ENCODE assay signal across 14 cellular contexts in the genomic region with DNA sequence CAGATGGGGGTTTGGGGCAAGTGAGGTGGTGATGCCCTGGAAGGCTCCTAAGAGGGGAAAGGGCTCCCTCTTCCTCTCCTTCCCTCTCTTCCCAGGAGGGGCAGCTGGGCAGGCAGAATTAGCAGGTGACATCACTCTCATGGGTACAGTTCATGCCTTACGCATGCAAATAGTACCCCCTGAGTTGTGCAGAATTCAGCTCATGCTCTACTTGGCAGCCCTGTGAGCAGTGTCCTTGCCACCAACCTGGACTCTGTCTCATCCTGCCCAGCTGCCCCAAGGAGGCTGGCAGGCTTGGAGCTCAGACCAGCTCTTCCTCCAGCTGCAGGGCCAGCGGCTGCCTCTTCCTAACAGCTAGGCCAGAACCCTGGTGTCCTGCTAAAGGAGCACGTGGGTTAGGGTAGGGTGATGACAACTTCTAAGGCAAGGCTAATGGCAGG. TPM values are rescaled to one million over a fixed set of nuclear protein-coding genes. Genes with fewer than 3 reads are reported as not detected.
DNase-seq lines count a peak whose midpoint lies in the region; ATAC-seq and TF ChIP-seq lines count a peak whose summit lies in the region.
"Had no signal": no experiment of that assay in that cellular context is flagged by ENCODE, and none has a peak within 500 bp of the region (broad histone marks: within the 10 kb centered on the region; RNA-seq: fewer than 3 reads in every experiment).

No MANE protein-coding gene starts in this region.

- no peak overlapping the region; the same call in 1 of the 2 replicates for H4K91ac ChIP-seq in IMR-90 (ENCODE audit: insufficient read depth, low read depth, low read length)

- peak overlapping the region; percentile 55 for H2BK5ac ChIP-seq in IMR-90 (ENCODE audit: low read depth, low read length, poor library complexity, severe bottlenecking)

- peak overlapping the region; percentile 58 for H3K4ac ChIP-seq in IMR-90 (ENCODE audit: low read depth, low read length)

- H3K4me1 ChIP-seq in IMR-90 (ENCODE audit: control insufficient read depth, insufficient read depth, low read length) (peaks cover 31% of the 10 kb centered on the region), sigmoid colon (peaks cover 0 to 51% (median 37%) of the 10 kb centered on the region in 4 donors)
- H3K4me1 ChIP-seq: foreskin keratinocyte had no signal

- POLR2A ChIA-PET in IMR-90 (lab: Charles Lee; ENCODE audit: unreplicated experiment), result interaction anchor here (0.6 to 1.0 kb wide), 3 partner anchors 15 to 59 kb away, joined by 3 to 13 read pairs (median 3); no protein-coding TSS in a partner anchor

- H3K9me3 ChIP-seq in IMR-90 (ENCODE audit: control insufficient read depth, insufficient read depth, low read length) (no peaks in the 10 kb centered on the region), sigmoid colon (no peaks in the 10 kb centered on the region)

- 94% methylated on average over 1 of the region's 3 CpGs; no CpG with 5 or more reads in 1 of the 2 experiments for WGBS in IMR-90 (ENCODE audit: extremely low coverage in 2 of 2, insufficient read length in 1 of 2), 2 experiments
- 91 to 95% methylated on average over 3 of the region's 3 CpGs for WGBS in sigmoid colon, 2 donors

- no peak for ATAC-seq in IMR-90 (ENCODE audit: low read depth)
- ATAC-seq: foreskin keratinocyte had no signal

- H3K23ac ChIP-seq in IMR-90 (ENCODE audit: low read depth, low read length), result peak overlapping the region; percentile 64; the same call in 1 of the 2 replicates

- H4K5ac ChIP-seq in IMR-90 (ENCODE audit: low read depth, low read length), result no peak overlapping the region; the same call in 1 of the 2 replicates

- peak overlapping the region; percentile 8; the same call in 1 of the 2 replicates for H3K18ac ChIP-seq in IMR-90 (ENCODE audit: low read depth, low read length)

- peak overlapping the region; percentile 77 for H3K14ac ChIP-seq in IMR-90 (replicated peaks; ENCODE audit: low read depth, low read length)

- H3K27me3 ChIP-seq in IMR-90 (ENCODE audit: control insufficient read depth, insufficient read depth, low read length) (no peaks in the 10 kb centered on the region), sigmoid colon (no peaks in the 10 kb centered on the region)
- H3K27me3 ChIP-seq: foreskin keratinocyte had no signal

- TF ChIP-seq CTCF in IMR-90 (conservative IDR thresholded peaks at IDR 0.05; ENCODE audit: low read depth, low read length) (no peak), fibroblast of the aortic adventitia (IDR thresholded peaks at IDR 0.05; ENCODE audit: insufficient read depth, low read length) (no peak), sigmoid colon (IDR thresholded peaks at IDR 0.05) (no peak)

- H2AK5ac ChIP-seq in IMR-90 (ENCODE audit: low read depth, low read length), result peak overlapping the region; percentile 47; the same call in 1 of the 2 replicates

- intact Hi-C loops in IMR-90 (cut with micrococcal nuclease), result no loop called here
- intact Hi-C loops in sigmoid colon (cut with DNase I), result loop anchor here (5.0 kb wide), 2 partner anchors 49 to 276 kb away; partner anchors contain the start of genes CHP1 and EXD1

- TF ChIP-seq EP300 in sigmoid colon (IDR thresholded peaks at IDR 0.05), result peak in 3 of 4 donors; percentile 28 to 83 (median 57)

- H3K27ac ChIP-seq in IMR-90 (ENCODE audit: insufficient read depth, low read length) (no peak overlapping the region), sigmoid colon (peak overlapping the region; percentile 44 to 91 (median 82))
- H3K27ac ChIP-seq: foreskin keratinocyte had no signal

- peaks cover 32% of the 10 kb centered on the region for H3K9me1 ChIP-seq in IMR-90 (ENCODE audit: insufficient read depth, low read length)

- H3K4me3 Mint-ChIP-seq in T-helper 1 cell treated with Interleukin-12 subunit alpha and Interleukin-12 subunit beta and Interleukin-4 antibody, amounts not matched to agents 30 μg/mL and 1 μg/mL, for 36 hours, result peak overlapping the region; percentile 7

- H3K79me1 ChIP-seq in IMR-90 (ENCODE audit: low read depth in 1 of 2, low read length in 2 of 2), result peaks cover 18 to 60% of the 10 kb centered on the region in 2 experiments

- BruUV-seq in IMR-90 (replicated peaks; lab: Mats Ljungman, UMichigan), result no TSS peak

- H3K36me3 ChIP-seq in IMR-90 (ENCODE audit: control insufficient read depth, insufficient read depth, low read length) (peaks cover 28% of the 10 kb centered on the region), sigmoid colon (no peaks in the 10 kb centered on the region)

- no peak for TF ChIP-seq POLR2A in IMR-90 (IDR thresholded peaks at IDR 0.05; ENCODE audit: low read depth, low read length)
- no peak for TF ChIP-seq POLR2A in sigmoid colon (IDR thresholded peaks at IDR 0.05)

- no peak for TF ChIP-seq RAD21 in IMR-90 (IDR thresholded peaks at IDR 0.05; ENCODE audit: low read length)

- H2BK15ac ChIP-seq in IMR-90 (ENCODE audit: low read depth, low read length), result no peak overlapping the region

- CTCF ChIA-PET in IMR-90 (lab: Yijun Ruan, JAX), result interaction anchor here (0.7 to 1.9 kb wide), 2 partner anchors 20 to 62 kb away, joined by 3 to 4 read pairs; no protein-coding TSS in a partner anchor

- in situ Hi-C loops in IMR-90 (cut with MboI; ENCODE audit: low sequenced_read_pairs), result no loop called here

- DNase-seq in T-helper 1 cell, result no peak
- DNase-seq in IMR-90, result no peak
- no peak for DNase-seq in fibroblast of the aortic adventitia (ENCODE audit: low read depth)
- no peak for DNase-seq in sigmoid colon
- DNase-seq in central memory CD4-positive, alpha-beta T cell, result no peak
- DNase-seq in EL, result no peak
- DNase-seq in occipital lobe (lab: John Stamatoyannopoulos, UW), result no peak
- DNase-seq: activated CD4-positive, alpha-beta T cell treated with anti-CD3 and anti-CD28 coated beads for 4 hours; foreskin keratinocyte; naive B cell; SW 1271 had no signal

- peak overlapping the region; percentile 56; the same call in 1 of the 2 replicates for H3K9ac ChIP-seq in IMR-90 (ENCODE audit: low read depth, low read length)

- no peak overlapping the region for H2AFZ ChIP-seq in IMR-90 (replicated peaks; ENCODE audit: low read length, poor library complexity)

- peaks cover 55% of the 10 kb centered on the region for H4K20me1 ChIP-seq in IMR-90 (ENCODE audit: insufficient read depth, low read length)

- H3K27me3 Mint-ChIP-seq in T-helper 1 cell treated with Interleukin-12 subunit alpha and Interleukin-12 subunit beta and Interleukin-4 antibody, amounts not matched to agents 30 μg/mL and 1 μg/mL, for 36 hours (ENCODE audit: low read depth), result no peaks in the 10 kb centered on the region
- H3K27me3 Mint-ChIP-seq: naive B cell had no signal

- peak overlapping the region; percentile 16 for H3K27ac Mint-ChIP-seq in T-helper 1 cell treated with Interleukin-12 subunit alpha and Interleukin-12 subunit beta and Interleukin-4 antibody, amounts not matched to agents 30 μg/mL and 1 μg/mL, for 36 hours
- H3K27ac Mint-ChIP-seq: naive B cell had no signal

- peak overlapping the region; percentile 11 to 36; a peak in 2 of 4 replicates for H4K8ac ChIP-seq in IMR-90 (ENCODE audit: low read depth in 2 of 2, low read length in 2 of 2)

- H3K4me1 Mint-ChIP-seq in T-helper 1 cell treated with Interleukin-12 subunit alpha and Interleukin-12 subunit beta and Interleukin-4 antibody, amounts not matched to agents 30 μg/mL and 1 μg/mL, for 36 hours (ENCODE audit: low read depth), result peaks cover 30% of the 10 kb centered on the region

- H3K9me3 Mint-ChIP-seq in T-helper 1 cell treated with Interleukin-12 subunit alpha and Interleukin-12 subunit beta and Interleukin-4 antibody, amounts not matched to agents 30 μg/mL and 1 μg/mL, for 36 hours, result no peaks in the 10 kb centered on the region
- H3K9me3 Mint-ChIP-seq: naive B cell had no signal

- H3K4me2 ChIP-seq in IMR-90 (ENCODE audit: low read depth, low read length), result peak overlapping the region; percentile 68

- no peak overlapping the region for H2BK20ac ChIP-seq in IMR-90 (ENCODE audit: low read depth, low read length)

- peaks cover 2% of the 10 kb centered on the region for H3K36me3 Mint-ChIP-seq in T-helper 1 cell treated with Interleukin-12 subunit alpha and Interleukin-12 subunit beta and Interleukin-4 antibody, amounts not matched to agents 30 μg/mL and 1 μg/mL, for 36 hours (ENCODE audit: low read depth)
- H3K36me3 Mint-ChIP-seq: naive B cell had no signal

- H2BK120ac ChIP-seq in IMR-90 (ENCODE audit: low read depth, low read length), result no peak overlapping the region

- dilution Hi-C loops in IMR-90 (cut with HindIII; ENCODE audit: low sequenced_read_pairs, unreplicated experiment), result no loop called here

- H3K4me3 ChIP-seq in IMR-90 (ENCODE audit: insufficient read depth, low read depth, low read length), result peak overlapping the region; percentile 16; the same call in 1 of the 2 replicates
- H3K4me3 ChIP-seq in fibroblast of the aortic adventitia (ENCODE audit: low read depth, low read length), result peak overlapping the region; percentile 9
- no peak overlapping the region for H3K4me3 ChIP-seq in sigmoid colon

- H2AK9ac ChIP-seq in IMR-90 (replicated peaks; ENCODE audit: low read depth, low read length, poor library complexity), result no peak overlapping the region

- H3K56ac ChIP-seq in IMR-90 (ENCODE audit: extremely low read depth, insufficient read depth, low read length), result no peak overlapping the region

TF ChIP-seq in IMR-90, 13 proteins besides CTCF, POLR2A, EP300 and RAD21 (continues in another document):
- no peak for TF ChIP-seq USF2 (IDR thresholded peaks at IDR 0.05; ENCODE audit: low read depth, low read length)

RNA-seq across cellular contexts. Expression of gene CHAC1, which starts 3.3 kb away (rescaled TPM):
- total RNA-seq in IMR-90 (2012; rRNA removed) (41.9 and 51.3 TPM in 2 replicates), fibroblast of the aortic adventitia (ENCODE audit: low replicate concordance) (4.7 and 11.4 TPM in 2 replicates), sigmoid colon (1 to 10 TPM in 3 of 4 donors, under 1 TPM in 1; 0.66 to 3.1 (median 2.4) TPM), occipital lobe (4.2 TPM)
- polyA plus RNA-seq in IMR-90 (2012; rRNA removed) (72.5 and 77.8 TPM in 2 replicates), sigmoid colon (10 to 100 TPM in 1 of 3 donors, 1 to 10 TPM in 2; 3.0 to 31.4 (median 8.3) TPM)
- polyA plus RNA-seq in IMR-90 (2012; cell fraction: cytosol; rRNA removed), result 40.3 and 108 TPM in 2 replicates
- 31.6 and 74.8 TPM in 2 replicates for polyA plus RNA-seq in IMR-90 (2012; cell fraction: nucleus; rRNA removed; ENCODE audit: low replicate concordance)

RNA-seq across cellular contexts. Expression of gene DLL4, which starts 27.4 kb away (rescaled TPM):
- total RNA-seq in IMR-90 (2012; rRNA removed) (1.7 and 1.8 TPM in 2 replicates), fibroblast of the aortic adventitia (ENCODE audit: low replicate concordance) (0.08 and 0.09 TPM in 2 replicates), sigmoid colon (1 to 10 TPM; 3.5 to 5.4 (median 4.6) TPM), occipital lobe (4.8 TPM)
- polyA plus RNA-seq in IMR-90 (2012; rRNA removed) (3.4 and 3.6 TPM in 2 replicates), sigmoid colon (10 to 100 TPM in 1 of 3 donors, 1 to 10 TPM in 2; 1.6 to 12.2 (median 3.6) TPM)
- polyA plus RNA-seq in IMR-90 (2012; cell fraction: cytosol; rRNA removed), result 2.3 and 2.9 TPM in 2 replicates
- 2.4 and 5.1 TPM in 2 replicates for polyA plus RNA-seq in IMR-90 (2012; cell fraction: nucleus; rRNA removed; ENCODE audit: low replicate concordance)
- total RNA-seq: A172, foreskin keratinocyte had no signal
- polyA plus RNA-seq: foreskin keratinocyte, keratinocyte had no signal

Comparison
In these comparisons a context has a peak if more than half of its experiments do, and no peak if none do; other contexts are left out.
1. H3K4me3 ChIP-seq: peak in IMR-90 (single experiment) and fibroblast of the aortic adventitia (single experiment); none in sigmoid colon (0 of 4).